ENCODE assay signal across 9 cellular contexts in genomic region chr15:76196286-76196948, GRCh38.
DNase-seq lines count a peak whose midpoint lies in the region; TF ChIP-seq lines count a peak whose summit lies in the region.
"Had no signal": no experiment of that assay in that cellular context is flagged by ENCODE, and none has a peak within 500 bp of the region (broad histone marks: within the 10 kb centered on the region; RNA-seq: fewer than 3 reads in every experiment).

No MANE protein-coding gene starts in this region.

- H3K4me1 ChIP-seq in A673 (ENCODE audit: insufficient read depth, low read length, poor library complexity, severe bottlenecking), result peaks cover 8% of the 10 kb centered on the region
- no peaks in the 10 kb centered on the region for H3K4me1 ChIP-seq in CD4-positive, alpha-beta memory T cell (ENCODE audit: insufficient read depth, low read length)

- H3K27ac ChIP-seq in A673 (ENCODE audit: low read depth, low read length, poor library complexity, severe bottlenecking), result no peak overlapping the region
- no peak overlapping the region for H3K27ac ChIP-seq in CD4-positive, alpha-beta memory T cell (ENCODE audit: low read depth, low read length)

- TF ChIP-seq CTCF in A673 (conservative IDR thresholded peaks at IDR 0.05; ENCODE audit: low read depth, low read length), result no peak
- TF ChIP-seq CTCF in fibroblast of mammary gland (conservative IDR thresholded peaks at IDR 0.05; ENCODE audit: control insufficient read depth, insufficient read depth, low read depth, low read length), result no peak
- no peak for TF ChIP-seq CTCF in osteocyte (IDR thresholded peaks at IDR 0.05)

- H3K36me3 ChIP-seq in A673 (ENCODE audit: insufficient read depth, low read length, poor library complexity, severe bottlenecking), result no peaks in the 10 kb centered on the region
- H3K36me3 ChIP-seq in CD4-positive, alpha-beta memory T cell (ENCODE audit: insufficient read depth, low read length), result no peaks in the 10 kb centered on the region

- H3K4me3 Mint-ChIP-seq in osteocyte (ENCODE audit: unreplicated experiment), result no peak overlapping the region
- no peak overlapping the region for H3K4me3 Mint-ChIP-seq in CD4-positive, alpha-beta memory T cell

- H3K4me3 ChIP-seq in A673 (ENCODE audit: low read depth, low read length, poor library complexity, severe bottlenecking) (no peak overlapping the region), fibroblast of mammary gland (ENCODE audit: control insufficient read depth, low read depth, low read length) (no peak overlapping the region)
- no peak overlapping the region for H3K4me3 ChIP-seq in CD4-positive, alpha-beta memory T cell (ENCODE audit: low read length in 2 of 2)

- peaks cover 25% of the 10 kb centered on the region for H3K4me1 Mint-ChIP-seq in osteocyte (ENCODE audit: unreplicated experiment)
- peaks cover 0 to 7% (median 3%) of the 10 kb centered on the region in 4 donors for H3K4me1 Mint-ChIP-seq in CD4-positive, alpha-beta memory T cell

- no peaks in the 10 kb centered on the region for H3K9me3 Mint-ChIP-seq in osteocyte (ENCODE audit: unreplicated experiment)
- peaks cover 0 to 2% (median 0%) of the 10 kb centered on the region in 8 donors for H3K9me3 Mint-ChIP-seq in CD4-positive, alpha-beta memory T cell
- H3K9me3 Mint-ChIP-seq: activated naive CD4-positive, alpha-beta T cell treated with anti-CD3 and anti-CD28 coated beads, Interleukin-2, amount 50 U/mL, for 72 hours had no signal

- no peaks in the 10 kb centered on the region for H3K36me3 Mint-ChIP-seq in osteocyte (ENCODE audit: unreplicated experiment)
- H3K36me3 Mint-ChIP-seq in CD4-positive, alpha-beta memory T cell, result no peaks in the 10 kb centered on the region
- H3K36me3 Mint-ChIP-seq: activated naive CD4-positive, alpha-beta T cell treated with anti-CD3 and anti-CD28 coated beads, Interleukin-2, amount 50 U/mL, for 72 hours had no signal

- peak; percentile 55 for DNase-seq in A673 (ENCODE audit: low spot score)
- peak; percentile 89 for DNase-seq in HCEC 1CT
- DNase-seq in SKM-1 (lab: John Stamatoyannopoulos, UW; ENCODE audit: unreplicated experiment), result peak; percentile 54
- peak; percentile 86 for DNase-seq in fibroblast of mammary gland (ENCODE audit: low read depth)
- DNase-seq in osteocyte (ENCODE audit: extremely low spot score, unreplicated experiment), result no peak
- no peak for DNase-seq in activated CD4-positive, CD25-positive, alpha-beta regulatory T cell treated with anti-CD3 and anti-CD28 coated beads, Interleukin-2, amount 50 U/mL, for 72 hours
- no peak for DNase-seq in CD4-positive, alpha-beta memory T cell
- DNase-seq in NCI-H1092 treated with DMSO at 0.1 percent for 48 hours (lab: John Stamatoyannopoulos, UW), result no peak

- no peaks in the 10 kb centered on the region for H3K27me3 ChIP-seq in A673 (replicated peaks; ENCODE audit: insufficient read depth, low read depth, low read length, poor library complexity)
- no peaks in the 10 kb centered on the region for H3K27me3 ChIP-seq in CD4-positive, alpha-beta memory T cell (ENCODE audit: insufficient read depth, low read length)

- CTCF ChIA-PET in A673 (lab: Charles Lee), result interaction anchor here (1.5 kb wide), 1 partner anchor 11 kb away, joined by 4 read pairs; no protein-coding TSS in a partner anchor
- CTCF ChIA-PET in CD4-positive, alpha-beta memory T cell (lab: Charles Lee; ENCODE audit: partially characterized antibody), result no interaction called here

- BruUV-seq in A673 (replicated peaks; lab: Mats Ljungman, UMichigan), result no TSS peak

- peak overlapping the region; percentile 38 for H3K27ac Mint-ChIP-seq in osteocyte (ENCODE audit: unreplicated experiment)
- no peak overlapping the region for H3K27ac Mint-ChIP-seq in CD4-positive, alpha-beta memory T cell

- intact Hi-C loops in A673 (cut with micrococcal nuclease; ENCODE audit: unreplicated experiment), result no loop called here
- intact Hi-C loops in CD4-positive, alpha-beta memory T cell (cut with micrococcal nuclease), result no loop called here

- no peaks in the 10 kb centered on the region for H3K9me3 ChIP-seq in A673 (ENCODE audit: low read depth, low read length, poor library complexity, severe bottlenecking)
- no peaks in the 10 kb centered on the region for H3K9me3 ChIP-seq in CD4-positive, alpha-beta memory T cell (ENCODE audit: control insufficient read depth in 1 of 2, low read length in 2 of 2)

- POLR2A ChIA-PET in A673 (lab: Charles Lee; ENCODE audit: low non-redundant PET), result no interaction called here
- POLR2A ChIA-PET in CD4-positive, alpha-beta memory T cell (lab: Charles Lee; ENCODE audit: partially characterized antibody), result no interaction called here

- no peaks in the 10 kb centered on the region for H3K27me3 Mint-ChIP-seq in osteocyte (ENCODE audit: unreplicated experiment)
- H3K27me3 Mint-ChIP-seq in CD4-positive, alpha-beta memory T cell, result peaks cover 1 to 2% of the 10 kb centered on the region in 2 donors

Comparison
In these comparisons a context has a peak if more than half of its experiments do, and no peak if none do; other contexts are left out.
1. DNase-seq: peak in A673 (single experiment), HCEC 1CT (single experiment), SKM-1 (single experiment) and fibroblast of mammary gland (single experiment); none in osteocyte (single experiment), activated CD4-positive, CD25-positive, alpha-beta regulatory T cell treated with anti-CD3 and anti-CD28 coated beads, Interleukin-2, amount 50 U/mL, for 72 hours (single experiment), CD4-positive, alpha-beta memory T cell (0 of 5) and NCI-H1092 treated with DMSO at 0.1 percent for 48 hours (single experiment).